In the genomic region with DNA sequence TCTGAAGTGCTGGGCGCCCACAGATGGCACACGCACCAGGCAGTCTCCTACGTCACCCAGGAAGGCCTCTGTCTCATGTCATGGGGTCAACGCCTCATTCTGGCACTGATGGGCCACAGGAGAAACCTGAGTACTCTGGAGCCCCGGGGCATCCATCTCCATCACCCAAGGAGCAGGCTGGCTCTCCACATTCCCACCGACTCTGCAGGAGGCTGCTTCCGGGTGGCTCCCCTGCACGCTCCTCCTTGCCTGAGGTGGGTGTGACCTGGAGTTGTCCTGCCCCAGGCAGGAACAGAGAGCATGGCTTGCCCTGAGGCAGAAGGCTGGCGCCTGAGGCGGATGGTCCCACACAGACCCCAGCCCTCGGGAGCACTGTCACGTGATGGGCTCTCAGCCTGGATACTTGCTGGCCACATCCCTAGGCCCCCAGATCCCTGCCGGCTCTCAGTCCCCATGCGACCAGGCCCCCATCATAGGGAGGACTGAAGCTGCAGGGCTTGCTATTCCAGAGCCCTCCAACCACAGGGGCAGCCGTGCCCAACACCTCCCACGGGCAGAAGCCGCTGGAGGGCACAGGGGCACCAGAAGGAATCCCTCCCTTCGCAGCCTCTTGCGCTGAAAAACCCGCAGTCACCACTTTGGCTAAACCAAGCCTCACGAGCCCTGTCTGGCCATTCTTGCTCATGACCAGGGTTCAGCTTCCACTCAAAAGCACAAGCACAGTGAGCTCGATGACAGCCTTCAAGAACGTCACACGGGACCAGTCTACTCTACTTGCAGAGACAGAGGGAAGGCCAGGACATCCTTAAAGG, we compare ENCODE assay signal across 23 cellular contexts.
DNase-seq lines count a peak whose midpoint lies in the region; ATAC-seq and TF ChIP-seq lines count a peak whose summit lies in the region.
"Had no signal": no experiment of that assay in that cellular context is flagged by ENCODE, and none has a peak within 500 bp of the region (broad histone marks: within the 10 kb centered on the region; RNA-seq: fewer than 3 reads in every experiment).

No MANE protein-coding gene starts in this region.

- no peaks in the 10 kb centered on the region for H3K9me3 ChIP-seq in SK-N-SH
- H3K9me3 ChIP-seq in effector memory CD4-positive, alpha-beta T cell (ENCODE audit: control insufficient read depth, low read length), result no peaks in the 10 kb centered on the region
- H3K9me3 ChIP-seq: BE2C, Caco-2, heart right ventricle, mucosa of descending colon, prostate gland, tibial nerve had no signal

- peaks cover 6% of the 10 kb centered on the region for H3K36me3 Mint-ChIP-seq in glutamatergic neuron (ENCODE audit: unreplicated experiment)

- no peak overlapping the region for H2AFZ ChIP-seq in SK-N-SH (ENCODE audit: low read depth)
- H2AFZ ChIP-seq: GM23248 had no signal

- H4K20me1 ChIP-seq in SK-N-SH (ENCODE audit: insufficient read depth), result 0 out of 2 replicates have a peak, but pooled peaks cover 5% of the 10 kb centered on the region

- no peak overlapping the region for H3K4me2 ChIP-seq in SK-N-SH

- POLR2A ChIA-PET in SK-N-SH (lab: Yijun Ruan, JAX), result no interaction called here

- H3K9me3 Mint-ChIP-seq in glutamatergic neuron (ENCODE audit: unreplicated experiment), result peaks cover 18% of the 10 kb centered on the region
- H3K9me3 Mint-ChIP-seq in stimulated activated naive CD8-positive, alpha-beta T cell treated with anti-CD3 and anti-CD28 coated beads, Interleukin-15, amount 100 ng/mL, for 72 hours, result no peaks in the 10 kb centered on the region

- TF ChIP-seq CTCF in SK-N-SH (IDR thresholded peaks at IDR 0.05) (no peak), glutamatergic neuron (IDR thresholded peaks at IDR 0.05; ENCODE audit: partially characterized antibody, unreplicated experiment) (no peak)

- no peak for TF ChIP-seq RAD21 in SK-N-SH (IDR thresholded peaks at IDR 0.05; ENCODE audit: low read length)

- DNase-seq in SK-N-SH, result peak; percentile 81
- DNase-seq in NCI-H345 (lab: John Stamatoyannopoulos, UW), result peak; percentile 22
- DNase-seq in glutamatergic neuron, result peak; percentile 1
- DNase-seq in substantia nigra (lab: John Stamatoyannopoulos, UW), result peak in 1 of 49 donors; percentile 44
- DNase-seq in effector memory CD4-positive, alpha-beta T cell, result no peak
- DNase-seq in globus pallidus (ENCODE audit: low spot score), result no peak
- DNase-seq in stimulated activated naive CD8-positive, alpha-beta T cell treated with anti-CD3 and anti-CD28 coated beads, Interleukin-15, amount 100 ng/mL, for 72 hours, result no peak
- DNase-seq: activated T-cell treated with anti-CD3 and anti-CD28 coated beads, Interleukin-2, amount 50 U/mL, for 1 hour; amniotic stem cell; Caco-2; GM23248; heart right ventricle; NCI-H1105 treated with DMSO at 0.1 percent for 48 hours; NCI-H748 treated with DMSO at 0.1 percent for 48 hours; SHP77; stimulated activated CD4-positive, alpha-beta T cell treated with anti-CD3 and anti-CD28 coated beads, Interleukin-4, amount 100 ng/mL, for 4 hours; stimulated activated naive CD8-positive, alpha-beta T cell treated with anti-CD3 and anti-CD28 coated beads, Interleukin-15, Interleukin-2, amounts not matched to agents 100 U/mL and 50 U/mL, for 24 hours had no signal

- CTCF ChIA-PET in SK-N-SH (lab: Yijun Ruan, JAX), result interaction anchor here (0.7 to 1.7 kb wide), 4 partner anchors 8 to 57 kb away, joined by 3 to 6 read pairs (median 4); no protein-coding TSS in a partner anchor

- no peak overlapping the region for H3K9ac ChIP-seq in SK-N-SH
- H3K9ac ChIP-seq: GM23248 had no signal

- no peaks in the 10 kb centered on the region for H3K27me3 ChIP-seq in SK-N-SH (ENCODE audit: insufficient read depth)
- H3K27me3 ChIP-seq in effector memory CD4-positive, alpha-beta T cell (replicated peaks; ENCODE audit: control insufficient read depth, insufficient read depth, low read length, poor library complexity, severe bottlenecking), result no peaks in the 10 kb centered on the region
- H3K27me3 ChIP-seq: BE2C, cardiac muscle cell, heart right ventricle, tibial nerve had no signal

- H3K4me3 ChIP-seq in SK-N-SH (ENCODE audit: low read depth in 2 of 2, low read length in 1 of 2), result no peak overlapping the region
- no peak overlapping the region for H3K4me3 ChIP-seq in effector memory CD4-positive, alpha-beta T cell (ENCODE audit: insufficient read depth, low read depth, low read length, poor library complexity, severe bottlenecking)
- H3K4me3 ChIP-seq: cardiac muscle cell, GM23248, heart right ventricle, mucosa of descending colon, prostate gland, tibial nerve had no signal

- peaks cover 12% of the 10 kb centered on the region for H3K27me3 Mint-ChIP-seq in glutamatergic neuron (ENCODE audit: unreplicated experiment)
- H3K27me3 Mint-ChIP-seq in stimulated activated naive CD8-positive, alpha-beta T cell treated with anti-CD3 and anti-CD28 coated beads, Interleukin-15, amount 100 ng/mL, for 72 hours, result no peaks in the 10 kb centered on the region

- no peaks in the 10 kb centered on the region for H3K79me2 ChIP-seq in SK-N-SH (ENCODE audit: insufficient read depth)

- ATAC-seq in SK-N-SH treated with all-trans-retinoic acid at 6 μM for 48 hours, result no peak; the same call in 2 of the 3 replicates
- no peak for ATAC-seq in stimulated activated naive CD8-positive, alpha-beta T cell treated with anti-CD3 and anti-CD28 coated beads, Interleukin-15, amount 100 ng/mL, for 72 hours
- ATAC-seq: mucosa of descending colon; stimulated activated naive CD8-positive, alpha-beta T cell treated with anti-CD3 and anti-CD28 coated beads, Interleukin-15, Interleukin-2, amounts not matched to agents 100 U/mL and 50 U/mL, for 24 hours had no signal

- H3K9me2 ChIP-seq in SK-N-SH, result no peaks in the 10 kb centered on the region

- peaks cover 24% of the 10 kb centered on the region for H3K4me1 Mint-ChIP-seq in glutamatergic neuron (ENCODE audit: low read depth, unreplicated experiment)
- H3K4me1 Mint-ChIP-seq in stimulated activated naive CD8-positive, alpha-beta T cell treated with anti-CD3 and anti-CD28 coated beads, Interleukin-15, amount 100 ng/mL, for 72 hours, result no peaks in the 10 kb centered on the region

- H3K27ac ChIP-seq in SK-N-SH (ENCODE audit: low read depth in 2 of 2, low read length in 1 of 2) (peak overlapping the region in 1 of 2 experiments; percentile 58; a peak in 1 of 4 replicates), substantia nigra (ENCODE audit: low read depth, low read length, poor library complexity, severe bottlenecking) (peak overlapping the region; percentile 82)
- no peak overlapping the region for H3K27ac ChIP-seq in effector memory CD4-positive, alpha-beta T cell (ENCODE audit: insufficient read depth, low read length, poor library complexity, severe bottlenecking)
- H3K27ac ChIP-seq: cardiac muscle cell, GM23248, heart right ventricle, prostate gland, tibial nerve had no signal

- no peak for TF ChIP-seq EP300 in SK-N-SH (IDR thresholded peaks at IDR 0.05; ENCODE audit: borderline replicate concordance in 1 of 2, low read depth in 1 of 2, low read length in 1 of 2)

- WGBS in SK-N-SH (ENCODE audit: low lambda C conversion rate), result 97% methylated on average over 22 of the region's 24 CpGs

- peaks cover 0 to 15% of the 10 kb centered on the region in 2 experiments for H3K36me3 ChIP-seq in SK-N-SH (replicated peaks in 1 of 2; ENCODE audit: control insufficient read depth in 1 of 2, insufficient read depth in 2 of 2, low read length in 1 of 2)
- H3K36me3 ChIP-seq in effector memory CD4-positive, alpha-beta T cell (ENCODE audit: control insufficient read depth, insufficient read depth, low read length), result peaks cover 1% of the 10 kb centered on the region
- H3K36me3 ChIP-seq: cardiac muscle cell, prostate gland had no signal

- H3K27ac Mint-ChIP-seq in glutamatergic neuron (ENCODE audit: unreplicated experiment), result no peak overlapping the region
- H3K27ac Mint-ChIP-seq in stimulated activated naive CD8-positive, alpha-beta T cell treated with anti-CD3 and anti-CD28 coated beads, Interleukin-15, amount 100 ng/mL, for 72 hours, result no peak overlapping the region

- H3F3A ChIP-seq in SK-N-SH (replicated peaks; ENCODE audit: insufficient read depth), result no peaks in the 10 kb centered on the region

- H3K4me1 ChIP-seq in SK-N-SH (ENCODE audit: control insufficient read depth in 1 of 2, insufficient read depth in 2 of 2, low read depth in 1 of 2, low read length in 1 of 2), result peaks cover 0 to 35% of the 10 kb centered on the region in 2 experiments; a peak in 1 of 4 replicates
- H3K4me1 ChIP-seq in effector memory CD4-positive, alpha-beta T cell (ENCODE audit: control insufficient read depth, insufficient read depth, low read length, poor library complexity, severe bottlenecking), result no peaks in the 10 kb centered on the region
- H3K4me1 ChIP-seq: BE2C, Caco-2 had no signal

- H3K4me3 Mint-ChIP-seq in glutamatergic neuron (ENCODE audit: unreplicated experiment), result no peak overlapping the region
- H3K4me3 Mint-ChIP-seq in stimulated activated naive CD8-positive, alpha-beta T cell treated with anti-CD3 and anti-CD28 coated beads, Interleukin-15, amount 100 ng/mL, for 72 hours, result no peak overlapping the region

TF ChIP-seq in SK-N-SH, 30 proteins besides CTCF, POLR2A, EP300 and RAD21:
- no peak for TF ChIP-seq TCF12 (IDR thresholded peaks at IDR 0.05)

TF ChIP-seq in SK-N-SH treated with all-trans-retinoic acid at 6 μM for 48 hours, 23 proteins besides CTCF, POLR2A, EP300 and RAD21 (continues in another document):
- no peak for TF ChIP-seq ZC3H10 (CRISPR knock-in tag; IDR thresholded peaks at IDR 0.05)
- TF ChIP-seq, protein P1, sequence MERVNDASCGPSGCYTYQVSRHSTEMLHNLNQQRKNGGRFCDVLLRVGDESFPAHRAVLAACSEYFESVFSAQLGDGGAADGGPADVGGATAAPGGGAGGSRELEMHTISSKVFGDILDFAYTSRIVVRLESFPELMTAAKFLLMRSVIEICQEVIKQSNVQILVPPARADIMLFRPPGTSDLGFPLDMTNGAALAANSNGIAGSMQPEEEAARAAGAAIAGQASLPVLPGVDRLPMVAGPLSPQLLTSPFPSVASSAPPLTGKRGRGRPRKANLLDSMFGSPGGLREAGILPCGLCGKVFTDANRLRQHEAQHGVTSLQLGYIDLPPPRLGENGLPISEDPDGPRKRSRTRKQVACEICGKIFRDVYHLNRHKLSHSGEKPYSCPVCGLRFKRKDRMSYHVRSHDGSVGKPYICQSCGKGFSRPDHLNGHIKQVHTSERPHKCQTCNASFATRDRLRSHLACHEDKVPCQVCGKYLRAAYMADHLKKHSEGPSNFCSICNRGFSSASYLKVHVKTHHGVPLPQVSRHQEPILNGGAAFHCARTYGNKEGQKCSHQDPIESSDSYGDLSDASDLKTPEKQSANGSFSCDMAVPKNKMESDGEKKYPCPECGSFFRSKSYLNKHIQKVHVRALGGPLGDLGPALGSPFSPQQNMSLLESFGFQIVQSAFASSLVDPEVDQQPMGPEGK (CRISPR knock-in tag; IDR thresholded peaks at IDR 0.05; ENCODE audit: borderline replicate concordance), result no peak

Comparison
In these comparisons a context has a peak if more than half of its experiments do, and no peak if none do; other contexts are left out.
1. DNase-seq: peak in SK-N-SH (single experiment), NCI-H345 (single experiment) and glutamatergic neuron (single experiment); none in effector memory CD4-positive, alpha-beta T cell (0 of 3), globus pallidus (single experiment) and stimulated activated naive CD8-positive, alpha-beta T cell treated with anti-CD3 and anti-CD28 coated beads, Interleukin-15, amount 100 ng/mL, for 72 hours (0 of 2).